ENCODE assay signal across 1 cellular context in genomic region chr14:71287567-71287966, GRCh38.
TF ChIP-seq lines count a peak whose summit lies in the region.

No MANE protein-coding gene starts in this region.

TF ChIP-seq in endothelial cell of umbilical vein, 7 proteins besides CTCF, POLR2A, EP300 and RAD21:
- TF ChIP-seq MAX (IDR thresholded peaks at IDR 0.05; ENCODE audit: insufficient read depth, insufficient read length) (no peak), EZH2 (IDR thresholded peaks at IDR 0.05; ENCODE audit: borderline replicate concordance, low read depth, low read length, severe bottlenecking) (no peak), GATA2 (IDR thresholded peaks at IDR 0.05; ENCODE audit: insufficient read depth, insufficient read length, low read depth, low read length) (no peak), POLR2AphosphoS5 (IDR thresholded peaks at IDR 0.05; ENCODE audit: insufficient read depth, low read depth, low read length) (no peak), MYC (IDR thresholded peaks at IDR 0.05; ENCODE audit: low read depth, low read length) (no peak), FOS (IDR thresholded peaks at IDR 0.05; ENCODE audit: borderline replicate concordance, insufficient read depth, low read length) (no peak), JUN (IDR thresholded peaks at IDR 0.05; ENCODE audit: borderline replicate concordance, insufficient read depth, insufficient read length, low read depth) (no peak)
